Comparison of ENCODE assay signal across 34 cellular contexts in the genomic region with DNA sequence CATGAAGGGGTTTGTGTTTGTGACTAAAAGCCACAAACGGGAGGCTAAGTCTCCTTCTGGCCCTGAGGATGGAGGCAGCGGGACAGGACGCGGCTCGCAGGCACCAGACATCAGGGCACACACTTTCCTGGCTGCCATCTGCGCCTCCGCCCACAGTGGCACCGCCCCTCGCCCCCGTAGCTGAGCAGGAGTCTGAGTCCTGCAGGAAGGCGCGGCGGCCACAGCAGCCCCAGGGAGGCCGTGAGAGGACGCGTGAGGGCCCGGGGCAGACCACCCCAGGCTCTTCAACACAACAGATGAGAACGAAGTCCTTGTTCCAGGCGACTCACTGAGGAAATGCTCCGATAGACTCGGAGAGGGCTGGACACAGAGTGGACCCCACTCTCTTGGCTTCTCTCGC.
"Had no signal": no experiment of that assay in that cellular context is flagged by ENCODE, and none has a peak within 500 bp of the region (broad histone marks: within the 10 kb centered on the region; RNA-seq: fewer than 3 reads in every experiment).

No MANE protein-coding gene starts in this region.

- H3K4me3 ChIP-seq: MG63 had no signal

- H3K9me3 ChIP-seq: MG63 had no signal

- H3K4me2 ChIP-seq: KMS-11 had no signal

- DNase-seq: Karpas-422, Kasumi-1, MG63, MM.1S, MV-4-11, NCI-H1048, NCI-H1092, NCI-H1092 treated with DMSO at 0.1 percent for 48 hours, NCI-H1105, NCI-H1105 treated with DMSO at 0.1 percent for 48 hours, NCI-H1417, NCI-H1417 treated with DMSO at 0.1 percent for 48 hours, NCI-H1436, NCI-H1436 treated with DMSO at 0.1 percent for 48 hours, NCI-H146, NCI-H1694, NCI-H1694 treated with DMSO at 0.1 percent for 48 hours, NCI-H187, NCI-H187 treated with DMSO at 0.1 percent for 48 hours, NCI-H1930, NCI-H2029, NCI-H2029 treated with DMSO at 0.1 percent for 48 hours, NCI-H2081, NCI-H2081 treated with DMSO at 0.1 percent for 48 hours, NCI-H2107, NCI-H2171, NCI-H2171 treated with DMSO at 0.1 percent for 48 hours, NCI-H2227 treated with DMSO at 0.1 percent for 48 hours, NCI-H226, NCI-H345, NCI-H446, NCI-H446 treated with DMSO at 0.1 percent for 48 hours, NCI-H510A had no signal

- H3K9ac ChIP-seq: KMS-11 had no signal

- H3K36me3 ChIP-seq: MG63 had no signal

- H3K27ac ChIP-seq: KMS-11 had no signal
